1 cellular context compared by ENCODE assay signal in the genomic region with DNA sequence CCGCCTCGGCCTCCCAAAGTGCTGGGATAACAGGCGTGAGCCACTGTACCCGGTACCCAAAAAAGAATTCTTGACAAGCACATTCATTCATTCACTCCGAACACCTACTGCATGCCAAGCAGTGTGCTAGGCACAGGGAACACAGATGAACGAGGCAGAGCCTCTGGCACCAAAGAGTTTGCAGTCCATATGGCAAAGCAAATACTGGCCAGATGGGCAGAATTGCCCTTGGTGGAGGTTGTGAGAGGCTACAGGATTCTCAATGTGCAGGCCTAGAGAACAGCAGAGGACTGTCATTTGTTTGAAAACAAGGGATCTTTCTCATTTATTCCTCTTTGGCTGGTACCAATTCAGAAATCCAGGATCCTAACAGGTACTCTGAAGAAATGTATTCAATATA.
TF ChIP-seq lines count a peak whose summit lies in the region.

No MANE protein-coding gene starts in this region.

TF ChIP-seq in HepG2, 621 proteins besides CTCF, POLR2A, EP300 and RAD21:
- TF ChIP-seq, protein P1, sequence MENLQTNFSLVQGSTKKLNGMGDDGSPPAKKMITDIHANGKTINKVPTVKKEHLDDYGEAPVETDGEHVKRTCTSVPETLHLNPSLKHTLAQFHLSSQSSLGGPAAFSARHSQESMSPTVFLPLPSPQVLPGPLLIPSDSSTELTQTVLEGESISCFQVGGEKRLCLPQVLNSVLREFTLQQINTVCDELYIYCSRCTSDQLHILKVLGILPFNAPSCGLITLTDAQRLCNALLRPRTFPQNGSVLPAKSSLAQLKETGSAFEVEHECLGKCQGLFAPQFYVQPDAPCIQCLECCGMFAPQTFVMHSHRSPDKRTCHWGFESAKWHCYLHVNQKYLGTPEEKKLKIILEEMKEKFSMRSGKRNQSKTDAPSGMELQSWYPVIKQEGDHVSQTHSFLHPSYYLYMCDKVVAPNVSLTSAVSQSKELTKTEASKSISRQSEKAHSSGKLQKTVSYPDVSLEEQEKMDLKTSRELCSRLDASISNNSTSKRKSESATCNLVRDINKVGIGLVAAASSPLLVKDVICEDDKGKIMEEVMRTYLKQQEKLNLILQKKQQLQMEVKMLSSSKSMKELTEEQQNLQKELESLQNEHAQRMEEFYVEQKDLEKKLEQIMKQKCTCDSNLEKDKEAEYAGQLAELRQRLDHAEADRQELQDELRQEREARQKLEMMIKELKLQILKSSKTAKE (CRISPR knock-in tag; IDR thresholded peaks at IDR 0.05; ENCODE audit: borderline replicate concordance), result no peak
- no peak for TF ChIP-seq DNMT3B (CRISPR knock-in tag; conservative IDR thresholded peaks at IDR 0.05)
- TF ChIP-seq, protein P2, sequence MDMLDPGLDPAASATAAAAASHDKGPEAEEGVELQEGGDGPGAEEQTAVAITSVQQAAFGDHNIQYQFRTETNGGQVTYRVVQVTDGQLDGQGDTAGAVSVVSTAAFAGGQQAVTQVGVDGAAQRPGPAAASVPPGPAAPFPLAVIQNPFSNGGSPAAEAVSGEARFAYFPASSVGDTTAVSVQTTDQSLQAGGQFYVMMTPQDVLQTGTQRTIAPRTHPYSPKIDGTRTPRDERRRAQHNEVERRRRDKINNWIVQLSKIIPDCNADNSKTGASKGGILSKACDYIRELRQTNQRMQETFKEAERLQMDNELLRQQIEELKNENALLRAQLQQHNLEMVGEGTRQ (IDR thresholded peaks at IDR 0.05; ENCODE audit: low read depth, low read length), result no peak
- TF ChIP-seq, protein P2 (CRISPR knock-in tag; IDR thresholded peaks at IDR 0.05; ENCODE audit: borderline replicate concordance), result no peak
- no peak for TF ChIP-seq SMC3 (IDR thresholded peaks at IDR 0.05; ENCODE audit: low read length)
- no peak for TF ChIP-seq ZKSCAN5 (CRISPR knock-in tag; IDR thresholded peaks at IDR 0.05)
- TF ChIP-seq, protein P3, sequence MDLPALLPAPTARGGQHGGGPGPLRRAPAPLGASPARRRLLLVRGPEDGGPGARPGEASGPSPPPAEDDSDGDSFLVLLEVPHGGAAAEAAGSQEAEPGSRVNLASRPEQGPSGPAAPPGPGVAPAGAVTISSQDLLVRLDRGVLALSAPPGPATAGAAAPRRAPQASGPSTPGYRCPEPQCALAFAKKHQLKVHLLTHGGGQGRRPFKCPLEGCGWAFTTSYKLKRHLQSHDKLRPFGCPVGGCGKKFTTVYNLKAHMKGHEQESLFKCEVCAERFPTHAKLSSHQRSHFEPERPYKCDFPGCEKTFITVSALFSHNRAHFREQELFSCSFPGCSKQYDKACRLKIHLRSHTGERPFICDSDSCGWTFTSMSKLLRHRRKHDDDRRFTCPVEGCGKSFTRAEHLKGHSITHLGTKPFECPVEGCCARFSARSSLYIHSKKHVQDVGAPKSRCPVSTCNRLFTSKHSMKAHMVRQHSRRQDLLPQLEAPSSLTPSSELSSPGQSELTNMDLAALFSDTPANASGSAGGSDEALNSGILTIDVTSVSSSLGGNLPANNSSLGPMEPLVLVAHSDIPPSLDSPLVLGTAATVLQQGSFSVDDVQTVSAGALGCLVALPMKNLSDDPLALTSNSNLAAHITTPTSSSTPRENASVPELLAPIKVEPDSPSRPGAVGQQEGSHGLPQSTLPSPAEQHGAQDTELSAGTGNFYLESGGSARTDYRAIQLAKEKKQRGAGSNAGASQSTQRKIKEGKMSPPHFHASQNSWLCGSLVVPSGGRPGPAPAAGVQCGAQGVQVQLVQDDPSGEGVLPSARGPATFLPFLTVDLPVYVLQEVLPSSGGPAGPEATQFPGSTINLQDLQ (CRISPR knock-in tag; IDR thresholded peaks at IDR 0.05), result no peak
